In the genomic region with DNA sequence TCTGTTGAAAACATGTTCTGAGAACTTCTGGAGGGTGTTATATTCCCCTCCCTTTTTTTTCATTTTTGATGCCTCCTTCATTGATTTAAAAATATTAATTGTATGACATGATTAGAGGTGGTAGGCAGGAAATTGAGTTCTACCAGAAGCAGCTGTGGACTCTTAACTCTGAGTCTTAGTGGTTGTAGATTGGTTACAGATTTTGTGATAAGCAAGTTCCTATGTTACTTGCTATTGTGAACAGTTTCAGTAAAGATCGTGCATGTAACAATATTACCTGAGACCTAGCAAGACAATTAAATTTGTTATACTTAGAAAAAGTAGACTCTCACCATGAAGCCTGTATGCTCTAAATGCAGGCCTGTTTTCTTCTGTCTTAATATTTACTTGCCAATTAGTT, we compare ENCODE assay signal across 25 cellular contexts.
"Had no signal": no experiment of that assay in that cellular context is flagged by ENCODE, and none has a peak within 500 bp of the region (broad histone marks: within the 10 kb centered on the region; RNA-seq: fewer than 3 reads in every experiment).

No MANE protein-coding gene starts in this region.

- ATAC-seq: heart left ventricle; natural killer cell; pancreas; right cardiac atrium; sciatic nerve; stimulated activated effector memory CD8-positive, alpha-beta T cell treated with anti-CD3 and anti-CD28 coated beads, Interleukin-12 subunit alpha, Interleukin-12 subunit beta, amount 100 ng/mL, for 72 hours had no signal

- H3K9me3 ChIP-seq: heart left ventricle, left ventricle myocardium inferior, pancreas, prostate gland, spleen, tibial nerve, uterus had no signal

- DNase-seq: heart left ventricle; hypothalamus; immature natural killer cell; kidney; left ventricle myocardium inferior; natural killer cell; nucleus accumbens; pancreas; posterior cingulate gyrus; retina; right cardiac atrium; spleen; stimulated activated CD4-positive, alpha-beta T cell treated with anti-CD3 and anti-CD28 coated beads, Interleukin-4, amount 100 ng/mL, for 24 hours; stimulated activated naive CD4-positive, alpha-beta T cell; substantia nigra; uterus had no signal

- H3K27ac Mint-ChIP-seq: immature natural killer cell; memory B cell; natural killer cell; stimulated activated effector memory CD8-positive, alpha-beta T cell treated with anti-CD3 and anti-CD28 coated beads, Interleukin-12 subunit alpha, Interleukin-12 subunit beta, amount 100 ng/mL, for 72 hours; stimulated activated naive CD8-positive, alpha-beta T cell treated with anti-CD3 and anti-CD28 coated beads, Interleukin-15, Interleukin-2, amounts not matched to agents 100 ng/mL and 50 ng/mL, for 24 hours; type B pancreatic cell had no signal

- H3K27ac ChIP-seq: heart left ventricle, left ventricle myocardium inferior, pancreas, prostate gland, skin epidermis, spleen, tibial nerve, uterus had no signal

- H3K36me3 Mint-ChIP-seq: immature natural killer cell; memory B cell; natural killer cell; stimulated activated effector memory CD8-positive, alpha-beta T cell treated with anti-CD3 and anti-CD28 coated beads, Interleukin-12 subunit alpha, Interleukin-12 subunit beta, amount 100 ng/mL, for 72 hours had no signal

- H3K4me3 ChIP-seq: heart left ventricle, left ventricle myocardium inferior, pancreas, prostate gland, skin epidermis, spleen, tibial nerve, uterus had no signal

- H3K4me1 ChIP-seq: left ventricle myocardium inferior, pancreas, prostate gland, uterus had no signal

- H3K27me3 Mint-ChIP-seq: memory B cell, type B pancreatic cell had no signal

- H3K36me3 ChIP-seq: prostate gland, uterus had no signal

- H3K4me1 Mint-ChIP-seq: memory B cell; neural crest cell; stimulated activated effector memory CD8-positive, alpha-beta T cell treated with anti-CD3 and anti-CD28 coated beads, Interleukin-12 subunit alpha, Interleukin-12 subunit beta, amount 100 ng/mL, for 72 hours had no signal

- H3K9me3 Mint-ChIP-seq: immature natural killer cell; memory B cell; natural killer cell; neural crest cell; stimulated activated effector memory CD8-positive, alpha-beta T cell treated with anti-CD3 and anti-CD28 coated beads, Interleukin-12 subunit alpha, Interleukin-12 subunit beta, amount 100 ng/mL, for 72 hours; stimulated activated naive CD8-positive, alpha-beta T cell treated with anti-CD3 and anti-CD28 coated beads, Interleukin-15, Interleukin-2, amounts not matched to agents 100 ng/mL and 50 ng/mL, for 24 hours; type B pancreatic cell had no signal

- H3K4me3 Mint-ChIP-seq: immature natural killer cell; memory B cell; natural killer cell; neural crest cell; stimulated activated effector memory CD8-positive, alpha-beta T cell treated with anti-CD3 and anti-CD28 coated beads, Interleukin-12 subunit alpha, Interleukin-12 subunit beta, amount 100 ng/mL, for 72 hours; stimulated activated naive CD8-positive, alpha-beta T cell treated with anti-CD3 and anti-CD28 coated beads, Interleukin-15, Interleukin-2, amounts not matched to agents 100 ng/mL and 50 ng/mL, for 24 hours; type B pancreatic cell had no signal

- H3K27me3 ChIP-seq: heart left ventricle, pancreas, spleen, tibial nerve, uterus had no signal
